Comparison of ENCODE assay signal across 8 cellular contexts in genomic region chr6:37353761-37354525, GRCh38. TPM values are rescaled to one million over a fixed set of nuclear protein-coding genes. Genes with fewer than 3 reads are reported as not detected.
A peak's percentile ranks its signal among the peaks of the same experiment; 100 is the strongest.
DNase-seq lines count a peak whose midpoint lies in the region; ATAC-seq, FAIRE-seq and TF ChIP-seq lines count a peak whose summit lies in the region.

TSS of gene RNF8 (plus strand) at chr6:37353983. CDS start at chr6:37354165, 182 bp downstream.

- H3K9me3 Mint-ChIP-seq in chondrocyte (ENCODE audit: low read depth) = no peaks in the 10 kb centered on the region

- no peaks in the 10 kb centered on the region for H3K36me3 ChIP-seq in kidney (ENCODE audit: control insufficient read depth in 1 of 2, insufficient read depth in 2 of 2, low read length in 2 of 2)

- peak within 1 kb of the TSS; percentile 93 for H3K27ac Mint-ChIP-seq in chondrocyte (ENCODE audit: unreplicated experiment)

- H3K27me3 Mint-ChIP-seq in chondrocyte (ENCODE audit: low read depth) = no peaks in the 10 kb centered on the region

- TF ChIP-seq CTCF in AG09319 (IDR thresholded peaks at IDR 0.05; ENCODE audit: low read depth, low read length) (no peak), chondrocyte (IDR thresholded peaks at IDR 0.05) (no peak), kidney (IDR thresholded peaks at IDR 0.05; ENCODE audit: borderline replicate concordance, extremely low read depth, insufficient read depth) (no peak)

- H3K27ac ChIP-seq in kidney (ENCODE audit: low read depth in 2 of 2, low read length in 2 of 2) = peak within 1 kb of the TSS; percentile 37 to 58

- ATAC-seq in GM19023 (IDR thresholded peaks at IDR 0.05; ENCODE audit: unreplicated experiment) = peak; percentile 95
- ATAC-seq in HG03280 (IDR thresholded peaks at IDR 0.05; ENCODE audit: unreplicated experiment) = peak; percentile 94

- H3K9ac ChIP-seq in kidney (ENCODE audit: low read length in 2 of 2) = peak within 1 kb of the TSS; percentile 70 to 73

- H3K9me3 ChIP-seq in kidney (ENCODE audit: control insufficient read depth in 1 of 2, low read length in 2 of 2) = no peaks in the 10 kb centered on the region

- peak within 1 kb of the TSS; percentile 87 for H3K4me3 Mint-ChIP-seq in chondrocyte (ENCODE audit: unreplicated experiment)

- intact Hi-C loops in kidney (cut with DNase I) = no loop called here

- H3K4me3 ChIP-seq in kidney (ENCODE audit: low read length in 2 of 2) = peak within 1 kb of the TSS; percentile 76 to 80

- H3K36me3 Mint-ChIP-seq in chondrocyte (ENCODE audit: low read depth) = no peaks in the 10 kb centered on the region

- DNase-seq in AG09319 (ENCODE audit: extremely low read depth, low read depth) (peak; percentile 62), NCI-H446 treated with DMSO at 0.1 percent for 48 hours (lab: John Stamatoyannopoulos, UW) (peak; percentile 84), chondrocyte (ENCODE audit: low spot score) (peak; percentile 95), kidney (peak; percentile 96)
- peak; percentile 78 for DNase-seq in activated CD4-positive, alpha-beta T cell treated with anti-CD3 and anti-CD28 coated beads for 1 hour
- DNase-seq in stimulated activated CD4-positive, alpha-beta T cell treated with anti-CD3 and anti-CD28 coated beads, Interleukin-15, amount 100 ng/mL, for 1 hour (ENCODE audit: low read depth in 1 of 2, low spot score in 1 of 2) = peak; percentile 73 to 82

- H3K4me1 Mint-ChIP-seq in chondrocyte (ENCODE audit: low read depth) = peaks cover 23% of the 10 kb centered on the region

- FAIRE-seq in kidney (lab: Jason Lieb, UNC) = no peak

- H3K4me1 ChIP-seq in kidney (ENCODE audit: control insufficient read depth in 1 of 2, insufficient read depth in 1 of 2, low read depth in 1 of 2, low read length in 2 of 2) = peaks cover 7 to 9% of the 10 kb centered on the region in 2 donors

RNA-seq across cellular contexts. Expression of gene RNF8, which starts in this region (rescaled TPM):
- total RNA-seq in chondrocyte (18.6 to 21.4 TPM (median 19.5 TPM) in 3 replicates), kidney (18.4 TPM)
- polyA plus RNA-seq in kidney (ENCODE audit: insufficient read depth, low read depth, low replicate concordance) = 18.5 TPM

Comparison
In these comparisons a context has a peak if more than half of its experiments do, and no peak if none do; other contexts are left out.
1. Peak in every context shown above with its lines: DNase-seq, ATAC-seq, H3K4me3 ChIP-seq and H3K27ac ChIP-seq.